ENCODE assay signal across 21 cellular contexts in genomic region chr2:127343277-127343676, GRCh38.
"Had no signal": no experiment of that assay in that cellular context is flagged by ENCODE, and none has a peak within 500 bp of the region (broad histone marks: within the 10 kb centered on the region; RNA-seq: fewer than 3 reads in every experiment).

No MANE protein-coding gene starts in this region.

- DNase-seq: erythroblast; foreskin keratinocyte; immature natural killer cell; left ventricle myocardium inferior; lower lobe of right lung; mesenchymal stem cell; midbrain; naive B cell; ovary; right cardiac atrium; stimulated activated CD4-positive, alpha-beta T cell treated with anti-CD3 and anti-CD28 coated beads, Interleukin-2, amount 100 ng/mL, for 48 hours; stimulated activated naive CD8-positive, alpha-beta T cell treated with anti-CD3 and anti-CD28 coated beads, Interleukin-15, Interleukin-2, amounts not matched to agents 100 U/mL and 50 U/mL, for 24 hours; uterus had no signal

- H3K27me3 ChIP-seq: foreskin keratinocyte, neutrophil, ovary, suprapubic skin, thyroid gland, uterus had no signal

- H3K4me1 ChIP-seq: suprapubic skin, uterus had no signal

- H3K4me2 ChIP-seq: smooth muscle cell had no signal

- H3K27ac ChIP-seq: foreskin keratinocyte, left ventricle myocardium inferior, lower lobe of right lung, neutrophil, ovary, suprapubic skin, thyroid gland, uterus had no signal

- H3K4me3 ChIP-seq: left ventricle myocardium inferior, lower lobe of right lung, ovary, smooth muscle cell, suprapubic skin, thyroid gland, uterus had no signal

- H3K36me3 ChIP-seq: ovary, uterus had no signal

- H3K27me3 Mint-ChIP-seq: dendritic cell treated with granulocyte-macrophage colony-stimulating factor and Interleukin-4, amounts not matched to agents 40 ng/mL and 50 ng/mL, for 4 days; naive B cell; progenitor cell of endocrine pancreas; type B pancreatic cell had no signal

- H3K9me3 ChIP-seq: left ventricle myocardium inferior, lower lobe of right lung, neutrophil, ovary, suprapubic skin, thyroid gland, uterus had no signal

- H3K9me3 Mint-ChIP-seq: dendritic cell treated with granulocyte-macrophage colony-stimulating factor and Interleukin-4, amounts not matched to agents 40 ng/mL and 50 ng/mL, for 4 days; immature natural killer cell; type B pancreatic cell had no signal

- H3K4me3 Mint-ChIP-seq: dendritic cell treated with granulocyte-macrophage colony-stimulating factor and Interleukin-4, amounts not matched to agents 40 ng/mL and 50 ng/mL, for 4 days; immature natural killer cell; naive B cell; nephron; type B pancreatic cell had no signal

- H3K27ac Mint-ChIP-seq: dendritic cell treated with granulocyte-macrophage colony-stimulating factor and Interleukin-4, amounts not matched to agents 40 ng/mL and 50 ng/mL, for 4 days; immature natural killer cell; progenitor cell of endocrine pancreas; type B pancreatic cell had no signal

- ATAC-seq: foreskin keratinocyte; lower lobe of right lung; right cardiac atrium; stimulated activated naive CD8-positive, alpha-beta T cell treated with anti-CD3 and anti-CD28 coated beads, Interleukin-15, Interleukin-2, amounts not matched to agents 100 U/mL and 50 U/mL, for 24 hours had no signal
